Comparison of ENCODE assay signal across 27 cellular contexts in genomic region chr9:97794666-97795065, GRCh38. TPM values are rescaled to one million over a fixed set of nuclear protein-coding genes. Genes with fewer than 3 reads are reported as not detected.
"Had no signal": no experiment of that assay in that cellular context is flagged by ENCODE, and none has a peak within 500 bp of the region (broad histone marks: within the 10 kb centered on the region; RNA-seq: fewer than 3 reads in every experiment).

No MANE protein-coding gene starts in this region.

- H3K4me1 Mint-ChIP-seq: activated naive CD8-positive, alpha-beta T cell treated with anti-CD3 and anti-CD28 coated beads, Interleukin-2, amount 10 ng/mL, durations not matched to agents 7 days and 5 days; endodermal cell; mesothelial cell of epicardium; WTC11 had no signal

- H3K4me1 ChIP-seq: body of pancreas, foreskin keratinocyte, right atrium auricular region, transverse colon had no signal

- H3K4me3 ChIP-seq: body of pancreas, lung, right atrium auricular region, transverse colon had no signal

- H3K4me3 Mint-ChIP-seq: activated CD8-positive, alpha-beta T cell treated with anti-CD3 and anti-CD28 coated beads for 36 hours; activated naive CD8-positive, alpha-beta T cell treated with anti-CD3 and anti-CD28 coated beads, Interleukin-2, amount 10 ng/mL, durations not matched to agents 7 days and 5 days; activated T-cell treated with anti-CD3 and anti-CD28 coated beads, Interleukin-2, amount 50 U/mL, for 24 hours; endodermal cell; mesothelial cell of epicardium; natural killer cell treated with Interleukin-12 subunit alpha and Interleukin-12 subunit beta and Interleukin-15 and Interleukin-18, amount 100 ng/mL, for 72 hours; stimulated activated naive CD8-positive, alpha-beta T cell treated with anti-CD3 and anti-CD28 coated beads, Interleukin-15, Interleukin-2, amounts not matched to agents 100 ng/mL and 50 ng/mL, for 24 hours; WTC11 had no signal

- H3K27ac Mint-ChIP-seq: activated CD8-positive, alpha-beta T cell treated with anti-CD3 and anti-CD28 coated beads for 36 hours; activated naive CD8-positive, alpha-beta T cell treated with anti-CD3 and anti-CD28 coated beads, Interleukin-2, amount 10 ng/mL, durations not matched to agents 7 days and 5 days; activated T-cell treated with anti-CD3 and anti-CD28 coated beads, Interleukin-2, amount 50 U/mL, for 24 hours; activated T-helper 2 cell treated with anti-CD3 and anti-CD28 coated beads, Interferon-gamma antibody, Interleukin-2, Interleukin-4, amounts not matched to agents 10 μg/mL and 5 μg/mL and 100 μg/mL, durations not matched to agents 14 hours and 24 hours and 36 hours; endodermal cell; mesothelial cell of epicardium; natural killer cell treated with Interleukin-12 subunit alpha and Interleukin-12 subunit beta and Interleukin-15 and Interleukin-18, amount 100 ng/mL, for 72 hours; stimulated activated naive CD8-positive, alpha-beta T cell treated with anti-CD3 and anti-CD28 coated beads, Interleukin-15, Interleukin-2, amounts not matched to agents 100 ng/mL and 50 ng/mL, for 24 hours; WTC11 had no signal

- H3K36me3 Mint-ChIP-seq: activated naive CD8-positive, alpha-beta T cell treated with anti-CD3 and anti-CD28 coated beads, Interleukin-2, amount 10 ng/mL, durations not matched to agents 7 days and 5 days; mesothelial cell of epicardium; natural killer cell treated with Interleukin-12 subunit alpha and Interleukin-12 subunit beta and Interleukin-15 and Interleukin-18, amount 100 ng/mL, for 72 hours had no signal

- H3K36me3 ChIP-seq: right atrium auricular region, transverse colon had no signal

- DNase-seq: activated CD4-positive, alpha-beta T cell treated with anti-CD3 and anti-CD28 coated beads for 4 hours; activated CD8-positive, alpha-beta T cell treated with anti-CD3 and anti-CD28 coated beads for 36 hours; activated naive CD4-positive, alpha-beta T cell treated with Interleukin-2 at 50 U/mL for 16 hours; activated naive CD8-positive, alpha-beta T cell treated with anti-CD3 and anti-CD28 coated beads, Interleukin-2, amount 10 ng/mL, durations not matched to agents 7 days and 5 days; activated T-cell treated with anti-CD3 and anti-CD28 coated beads, Interleukin-2, amount 50 U/mL, for 24 hours; amygdala; body of pancreas; caudate nucleus; endodermal cell; foreskin keratinocyte; glutamatergic neuron; hippocampal formation; nucleus accumbens; stimulated activated CD4-positive, alpha-beta T cell treated with anti-CD3 and anti-CD28 coated beads, Interleukin-2, amount 100 ng/mL, for 48 hours; transverse colon had no signal

- H3K27ac ChIP-seq: body of pancreas, epithelial cell of prostate, foreskin keratinocyte, right atrium auricular region, transverse colon had no signal

- ATAC-seq: activated CD8-positive, alpha-beta T cell treated with anti-CD3 and anti-CD28 coated beads for 36 hours; body of pancreas; foreskin keratinocyte; natural killer cell treated with Interleukin-12 subunit alpha and Interleukin-12 subunit beta and Interleukin-15 and Interleukin-18, amount 100 ng/mL, for 72 hours; WTC11 had no signal

- H3K27me3 Mint-ChIP-seq: activated CD8-positive, alpha-beta T cell treated with anti-CD3 and anti-CD28 coated beads for 36 hours; natural killer cell treated with Interleukin-12 subunit alpha and Interleukin-12 subunit beta and Interleukin-15 and Interleukin-18, amount 100 ng/mL, for 72 hours had no signal

- H3K9me3 Mint-ChIP-seq: activated CD8-positive, alpha-beta T cell treated with anti-CD3 and anti-CD28 coated beads for 36 hours; activated naive CD8-positive, alpha-beta T cell treated with anti-CD3 and anti-CD28 coated beads, Interleukin-2, amount 10 ng/mL, durations not matched to agents 7 days and 5 days; activated T-cell treated with anti-CD3 and anti-CD28 coated beads, Interleukin-2, amount 50 U/mL, for 24 hours; activated T-helper 2 cell treated with anti-CD3 and anti-CD28 coated beads, Interferon-gamma antibody, Interleukin-2, Interleukin-4, amounts not matched to agents 10 μg/mL and 5 μg/mL and 100 μg/mL, durations not matched to agents 14 hours and 24 hours and 36 hours; mesothelial cell of epicardium; natural killer cell treated with Interleukin-12 subunit alpha and Interleukin-12 subunit beta and Interleukin-15 and Interleukin-18, amount 100 ng/mL, for 72 hours; stimulated activated naive CD8-positive, alpha-beta T cell treated with anti-CD3 and anti-CD28 coated beads, Interleukin-15, Interleukin-2, amounts not matched to agents 100 ng/mL and 50 ng/mL, for 24 hours had no signal

- H3K27me3 ChIP-seq: body of pancreas, foreskin keratinocyte, right atrium auricular region had no signal

RNA-seq across cellular contexts. Expression of gene FOXE1, which starts 58.4 kb away (rescaled TPM):
- total RNA-seq: activated T-helper 2 cell treated with anti-CD3 and anti-CD28 coated beads, Interferon-gamma antibody, Interleukin-2, Interleukin-4, amounts not matched to agents 10 μg/mL and 5 μg/mL and 100 μg/mL, durations not matched to agents 14 hours and 24 hours and 36 hours; body of pancreas; dermis microvascular lymphatic vessel endothelial cell; endodermal cell; fibroblast of lung; mesothelial cell of epicardium; natural killer cell treated with Interleukin-12 subunit alpha and Interleukin-12 subunit beta and Interleukin-15 and Interleukin-18, amount 100 ng/mL, for 72 hours; posterior vena cava; right atrium auricular region; skeletal muscle tissue; transverse colon had no signal
